ENCODE assay signal across 29 cellular contexts in the genomic region with DNA sequence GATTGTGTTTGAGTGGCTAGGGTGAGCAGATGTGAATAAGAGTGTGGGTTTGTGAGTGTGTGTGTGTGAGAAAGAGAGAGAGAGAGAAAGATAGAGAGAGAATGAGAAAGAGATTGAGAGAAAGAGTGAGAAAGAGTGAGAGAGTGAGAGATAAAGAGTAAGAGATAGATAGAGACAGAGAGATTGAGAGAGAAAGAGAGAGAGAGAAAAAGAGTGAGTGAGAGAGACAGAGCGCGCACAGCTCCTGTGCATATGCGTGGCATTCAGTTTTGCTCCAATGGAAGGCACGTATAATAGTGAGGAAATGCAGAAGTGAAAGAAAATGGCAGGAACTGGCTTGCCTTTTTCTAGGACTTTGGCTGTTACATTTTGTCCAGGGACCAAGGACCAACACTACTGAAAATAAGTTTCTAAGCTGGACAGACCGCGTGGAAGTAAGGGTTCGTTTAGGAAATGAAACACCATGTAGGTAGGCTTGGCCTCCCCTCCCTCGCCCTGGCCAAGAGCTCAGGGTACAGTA.
DNase-seq lines count a peak whose midpoint lies in the region; ATAC-seq, FAIRE-seq and TF ChIP-seq lines count a peak whose summit lies in the region.
"Had no signal": no experiment of that assay in that cellular context is flagged by ENCODE, and none has a peak within 500 bp of the region (broad histone marks: within the 10 kb centered on the region; RNA-seq: fewer than 3 reads in every experiment).

No MANE protein-coding gene starts in this region.

- no peaks in the 10 kb centered on the region for H3K36me3 ChIP-seq in mammary epithelial cell (ENCODE audit: insufficient read depth, low read length)
- no peaks in the 10 kb centered on the region for H3K36me3 ChIP-seq in GM12878 (ENCODE audit: control insufficient read depth in 2 of 2, insufficient read depth in 2 of 2, low read length in 1 of 2)

- H3K36me3 Mint-ChIP-seq in MCF 10A (ENCODE audit: insufficient read depth, unreplicated experiment) (no peaks in the 10 kb centered on the region), progenitor cell of endocrine pancreas (ENCODE audit: insufficient read depth) (no peaks in the 10 kb centered on the region)
- H3K36me3 Mint-ChIP-seq: CD14-positive monocyte had no signal

- TF ChIP-seq RAD21 in GM12878 (IDR thresholded peaks at IDR 0.05; ENCODE audit: insufficient read depth, low read depth, low read length): no peak

- no peak overlapping the region for H3K9ac ChIP-seq in mammary epithelial cell (ENCODE audit: insufficient read depth, low read length)
- H3K9ac ChIP-seq in GM12878 (ENCODE audit: control insufficient read depth, insufficient read depth, low read length): no peak overlapping the region
- H3K9ac ChIP-seq: GM23248, KMS-11 had no signal

- dilution Hi-C loops in mammary epithelial cell (cut with HindIII; ENCODE audit: low sequenced_read_pairs): no loop called here

- DNase-seq in mammary epithelial cell (no peak), MCF 10A (ENCODE audit: unreplicated experiment) (no peak), NOMO-1 treated with DMSO at 0.1 percent for 48 hours (lab: John Stamatoyannopoulos, UW; ENCODE audit: unreplicated experiment) (peak; percentile 48), GM12878 (ENCODE audit: low read depth, low spot score) (no peak), NCI-H1930 (lab: John Stamatoyannopoulos, UW) (no peak), progenitor cell of endocrine pancreas (ENCODE audit: low spot score, unreplicated experiment) (no peak), C1 segment of cervical spinal cord (lab: John Stamatoyannopoulos, UW) (no peak)
- DNase-seq: AML-193; DMS53; GDM1; GM23248; H9; NCI-H1092 treated with DMSO at 0.1 percent for 48 hours; NCI-H1436 treated with DMSO at 0.1 percent for 48 hours; NCI-H2029; NCI-H2227 treated with DMSO at 0.1 percent for 48 hours; NCI-H510A; NCI-H748 treated with DMSO at 0.1 percent for 48 hours; NK-92 treated with Interleukin-12 subunit alpha and Interleukin-12 subunit beta, amount 100 ng/mL, for 24 hours; PC-3; RPMI8226; SHP77 treated with DMSO at 0.1 percent for 48 hours; SW 1271; T-helper 17 cell had no signal

- RAD21 ChIA-PET in GM12878 (lab: Charles Lee; ENCODE audit: unreplicated experiment): interaction anchor here (1.1 to 3.4 kb wide), 5 partner anchors 12 to 781 kb away, joined by 3 to 48 read pairs (median 3); no protein-coding TSS in a partner anchor

- POLR2A ChIA-PET in MCF 10A (lab: Yijun Ruan, JAX): interaction anchor here (0.8 to 1.9 kb wide), 5 partner anchors 12 to 309 kb away, joined by 3 to 10 read pairs (median 4); no protein-coding TSS in a partner anchor
- POLR2A ChIA-PET in GM12878 (lab: Charles Lee): interaction anchor here (1.8 kb wide), 1 partner anchor 309 kb away, joined by 4 read pairs; no protein-coding TSS in a partner anchor

- H3K9me3 ChIP-seq in mammary epithelial cell (replicated peaks; ENCODE audit: insufficient read depth, low read length) (no peaks in the 10 kb centered on the region), GM12878 (replicated peaks; ENCODE audit: control insufficient read depth, insufficient read depth, low read length) (no peaks in the 10 kb centered on the region)

- no peak for ATAC-seq in GM12878
- ATAC-seq in HG03457 (IDR thresholded peaks at IDR 0.05; ENCODE audit: unreplicated experiment): no peak
- ATAC-seq: PC-3, T-helper 17 cell had no signal

- H3K4me1 ChIP-seq in mammary epithelial cell (ENCODE audit: insufficient read depth, low read length): peaks cover 48% of the 10 kb centered on the region
- no peaks in the 10 kb centered on the region for H3K4me1 ChIP-seq in GM12878 (ENCODE audit: control insufficient read depth, insufficient read depth, low read length)

- H3K27me3 Mint-ChIP-seq in MCF 10A (ENCODE audit: insufficient read depth, unreplicated experiment) (no peaks in the 10 kb centered on the region), progenitor cell of endocrine pancreas (peaks cover 19% of the 10 kb centered on the region)

- no peaks in the 10 kb centered on the region for H3K27me3 ChIP-seq in mammary epithelial cell (ENCODE audit: insufficient read depth, low read length)
- peaks cover 0 to 1% of the 10 kb centered on the region in 2 experiments; a peak in 2 of 4 replicates for H3K27me3 ChIP-seq in GM12878 (replicated peaks in 1 of 2; ENCODE audit: control insufficient read depth in 2 of 2, insufficient read depth in 2 of 2, low read length in 1 of 2)

- SMC1A ChIA-PET in GM12878 (lab: Charles Lee; ENCODE audit: uncharacterized antibody, unreplicated experiment): interaction anchor here (0.7 to 3.2 kb wide), 6 partner anchors 10 to 437 kb away, joined by 3 to 44 read pairs (median 8); no protein-coding TSS in a partner anchor

- H3K4me3 ChIP-seq in mammary epithelial cell (replicated peaks in 1 of 3; ENCODE audit: insufficient read depth in 1 of 3, low read depth in 2 of 3, low read length in 3 of 3): no peak overlapping the region
- no peak overlapping the region for H3K4me3 ChIP-seq in GM12878
- H3K4me3 ChIP-seq: GM23248, SK-N-MC had no signal

- TF ChIP-seq CTCF in mammary epithelial cell (conservative IDR thresholded peaks at IDR 0.05 in 1 of 2, IDR thresholded peaks at IDR 0.05 in 1 of 2; ENCODE audit: extremely low read depth in 1 of 2, insufficient read depth in 1 of 2, low read depth in 1 of 2, low read length in 2 of 2): no peak
- TF ChIP-seq CTCF in MCF 10A (IDR thresholded peaks at IDR 0.05; ENCODE audit: unreplicated experiment): no peak
- no peak for TF ChIP-seq CTCF in GM12878 (IDR thresholded peaks at IDR 0.05 in 2 of 3, conservative IDR thresholded peaks at IDR 0.05 in 1 of 3; ENCODE audit: control insufficient read depth in 2 of 3, extremely low read depth in 1 of 3, insufficient read depth in 1 of 3, low read depth in 3 of 3, low read length in 3 of 3)
- TF ChIP-seq CTCF in progenitor cell of endocrine pancreas (IDR thresholded peaks at IDR 0.05; ENCODE audit: unreplicated experiment): no peak

- FAIRE-seq in GM12878 (lab: Jason Lieb, UNC): no peak
- FAIRE-seq: D721Med had no signal

- H4K20me1 ChIP-seq in mammary epithelial cell (ENCODE audit: insufficient read depth, low read length): no peaks in the 10 kb centered on the region
- H4K20me1 ChIP-seq in GM12878 (ENCODE audit: control insufficient read depth, insufficient read depth): no peaks in the 10 kb centered on the region

- H3K27ac ChIP-seq in mammary epithelial cell (ENCODE audit: insufficient read depth, low read depth, low read length) (no peak overlapping the region), GM12878 (ENCODE audit: control insufficient read depth, insufficient read depth) (no peak overlapping the region)
- H3K27ac ChIP-seq: GM23248, KMS-11, SK-N-MC had no signal

- no peak for TF ChIP-seq EP300 in GM12878 (IDR thresholded peaks at IDR 0.05; ENCODE audit: borderline replicate concordance in 1 of 2, control insufficient read depth in 1 of 2, low read depth in 2 of 2, low read length in 2 of 2)

- H2AFZ ChIP-seq in mammary epithelial cell (ENCODE audit: low read depth, low read length) (peak overlapping the region; percentile 42), GM12878 (ENCODE audit: control insufficient read depth, low read depth, low read length) (no peak overlapping the region)
- H2AFZ ChIP-seq: GM23248 had no signal

- H3K79me2 ChIP-seq in mammary epithelial cell (ENCODE audit: insufficient read depth, low read length) (no peaks in the 10 kb centered on the region), GM12878 (ENCODE audit: control insufficient read depth, insufficient read depth, low read length) (no peaks in the 10 kb centered on the region)

- H3K4me3 Mint-ChIP-seq in MCF 10A (ENCODE audit: unreplicated experiment): no peak overlapping the region
- H3K4me3 Mint-ChIP-seq in progenitor cell of endocrine pancreas (ENCODE audit: low read depth): no peak overlapping the region
- H3K4me3 Mint-ChIP-seq: H9 had no signal

- H3K27ac Mint-ChIP-seq in MCF 10A (ENCODE audit: low read depth, unreplicated experiment) (no peak overlapping the region), progenitor cell of endocrine pancreas (no peak overlapping the region)
- H3K27ac Mint-ChIP-seq: H9, T-helper 17 cell had no signal

- BruUV-seq in mammary epithelial cell (replicated peaks; lab: Mats Ljungman, UMichigan) (no TSS peak), MCF 10A (replicated peaks; lab: Mats Ljungman, UMichigan) (no TSS peak), GM12878 (replicated peaks; lab: Mats Ljungman, UMichigan) (no TSS peak)

- CTCF ChIA-PET in mammary epithelial cell (lab: Charles Lee; ENCODE audit: low non-redundant PET) (interaction anchor here (0.5 to 0.9 kb wide), 3 partner anchors 13 to 437 kb away, joined by 4 read pairs; no protein-coding TSS in a partner anchor), MCF 10A (lab: Yijun Ruan, JAX) (interaction anchor here (0.6 to 12.5 kb wide), 35 partner anchors 10 to 1073 kb away, joined by 3 to 304 read pairs (median 4); no protein-coding TSS in a partner anchor), GM12878 (lab: Yijun Ruan, JAX) (interaction anchor here (0.8 to 10.4 kb wide), 17 partner anchors 10 to 778 kb away, joined by 3 to 152 read pairs (median 4); no protein-coding TSS in a partner anchor)

- H3K4me2 ChIP-seq in mammary epithelial cell (ENCODE audit: insufficient read depth, low read depth, low read length) (no peak overlapping the region), GM12878 (ENCODE audit: control insufficient read depth, insufficient read depth) (no peak overlapping the region)
- H3K4me2 ChIP-seq: KMS-11 had no signal

- H3K9me3 Mint-ChIP-seq in MCF 10A (ENCODE audit: unreplicated experiment) (no peaks in the 10 kb centered on the region), progenitor cell of endocrine pancreas (ENCODE audit: low read depth) (no peaks in the 10 kb centered on the region)
- H3K9me3 Mint-ChIP-seq: CD14-positive monocyte, H9 had no signal

- H3K4me1 Mint-ChIP-seq in MCF 10A (ENCODE audit: insufficient read depth, unreplicated experiment) (peaks cover 25% of the 10 kb centered on the region), progenitor cell of endocrine pancreas (ENCODE audit: low read depth) (peaks cover 2% of the 10 kb centered on the region)

- in situ Hi-C loops in mammary epithelial cell (cut with MboI; ENCODE audit: low sequenced_read_pairs in 2 of 2) (loop anchor here in 1 of 2 donors (25.0 kb wide), 3 partner anchors 210 to 785 kb away; partner anchors contain the start of genes ARHGAP29 and SLC44A3), GM12878 (cut with MboI) (no loop called here)

- 96% methylated on average over 8 of the region's 8 CpGs for WGBS in mammary epithelial cell (ENCODE audit: low coverage, missing lambda C conversion rate)
- WGBS in GM12878 (ENCODE audit: insufficient coverage, insufficient replicate concordance, low lambda C conversion rate, missing lambda C conversion rate): 68% methylated on average over 8 of the region's 8 CpGs

- TF ChIP-seq POLR2A in GM12878 (IDR thresholded peaks at IDR 0.05; ENCODE audit: low read depth, low read length): no peak

- intact Hi-C loops in mammary epithelial cell (cut with micrococcal nuclease): loop anchor here (1.0 to 2.0 kb wide), 3 partner anchors 34 to 309 kb away; partner anchors contain the start of gene GCLM
- intact Hi-C loops in MCF 10A (cut with micrococcal nuclease): loop anchor here (1.0 kb wide), 3 partner anchors 34 to 436 kb away; no protein-coding TSS in a partner anchor
- intact Hi-C loops in GM12878 (cut with micrococcal nuclease; ENCODE audit: unreplicated experiment): loop anchor here (1.0 kb wide), 1 partner anchor 309 kb away; no protein-coding TSS in a partner anchor

TF ChIP-seq in GM12878, 131 proteins besides CTCF, POLR2A, EP300 and RAD21 (continues in another document):
- TF ChIP-seq ASH2L (IDR thresholded peaks at IDR 0.05; ENCODE audit: borderline replicate concordance, low read depth): no peak
